ENCODE assay signal across 29 cellular contexts in genomic region chr10:130509881-130510689, GRCh38.
"Had no signal": no experiment of that assay in that cellular context is flagged by ENCODE, and none has a peak within 500 bp of the region (broad histone marks: within the 10 kb centered on the region; RNA-seq: fewer than 3 reads in every experiment).

No MANE protein-coding gene starts in this region.

- H3K4me1 Mint-ChIP-seq: activated CD4-positive, alpha-beta T cell treated with anti-CD3 and anti-CD28 coated beads for 36 hours; activated CD4-positive, alpha-beta T cell treated with anti-CD3 and anti-CD28 coated beads, Interleukin-2, amount 10 ng/mL, durations not matched to agents 24 days and 14 days; activated CD8-positive, alpha-beta memory T cell treated with anti-CD3 and anti-CD28 coated beads, Interleukin-2, amount 10 ng/mL, durations not matched to agents 7 days and 5 days; activated naive CD4-positive, alpha-beta T cell treated with anti-CD3 and anti-CD28 coated beads, Interleukin-2, amount 10 ng/mL, durations not matched to agents 7 days and 5 days had no signal

- ATAC-seq: activated CD4-positive, alpha-beta T cell treated with anti-CD3 and anti-CD28 coated beads for 36 hours; activated CD8-positive, alpha-beta memory T cell treated with anti-CD3 and anti-CD28 coated beads, Interleukin-2, amount 10 ng/mL, durations not matched to agents 7 days and 5 days; activated CD8-positive, alpha-beta T cell treated with anti-CD3 and anti-CD28 coated beads, Interleukin-2, amount 10 ng/mL, durations not matched to agents 7 days and 5 days had no signal

- FAIRE-seq: astrocyte, endometrium, endothelial cell of umbilical vein, frontal cortex had no signal

- H3K27me3 ChIP-seq: brain microvascular endothelial cell, colonic mucosa had no signal

- DNase-seq: activated CD4-positive, alpha-beta memory T cell treated with anti-CD3 and anti-CD28 coated beads for 36 hours; activated CD4-positive, alpha-beta T cell treated with anti-CD3 and anti-CD28 coated beads for 36 hours; activated CD4-positive, alpha-beta T cell treated with anti-CD3 and anti-CD28 coated beads, Interleukin-2, amount 10 ng/mL, durations not matched to agents 24 days and 14 days; activated CD4-positive, CD25-positive, alpha-beta regulatory T cell; activated CD4-positive, CD25-positive, alpha-beta regulatory T cell treated with anti-CD3 and anti-CD28 coated beads, Interleukin-2, amount 50 U/mL, for 72 hours; activated CD8-positive, alpha-beta memory T cell treated with anti-CD3 and anti-CD28 coated beads, Interleukin-2, amount 10 ng/mL, durations not matched to agents 7 days and 5 days; activated CD8-positive, alpha-beta memory T cell treated with anti-CD3 and anti-CD28 coated beads, Interleukin-2, amount 50 U/mL, for 4 hours; activated CD8-positive, alpha-beta T cell treated with anti-CD3 and anti-CD28 coated beads, Interleukin-2, amount 10 ng/mL, durations not matched to agents 7 days and 5 days; activated effector memory CD4-positive, alpha-beta T cell treated with anti-CD3 and anti-CD28 coated beads, Interleukin-2, amount 50 U/mL, for 16 hours; activated naive CD4-positive, alpha-beta T cell treated with anti-CD3 and anti-CD28 coated beads, Interleukin-2, amount 10 ng/mL, durations not matched to agents 7 days and 5 days; activated T-cell treated with anti-CD3 and anti-CD28 coated beads, Interleukin-2, amount 50 U/mL, for 1 hour; activated T-cell treated with anti-CD3 and anti-CD28 coated beads, Interleukin-2, amount 50 U/mL, for 48 hours; amniotic stem cell; anterior cingulate cortex; brain microvascular endothelial cell; central memory CD4-positive, alpha-beta T cell; cerebellar nuclear complex; colonic mucosa; effector CD8-positive, alpha-beta T cell; foreskin fibroblast; T-helper 2 cell had no signal

- H3K36me3 Mint-ChIP-seq: activated CD4-positive, alpha-beta memory T cell treated with anti-CD3 and anti-CD28 coated beads for 36 hours; activated CD8-positive, alpha-beta memory T cell treated with anti-CD3 and anti-CD28 coated beads, Interleukin-2, amount 10 ng/mL, durations not matched to agents 7 days and 5 days; activated naive CD4-positive, alpha-beta T cell treated with anti-CD3 and anti-CD28 coated beads, Interleukin-2, amount 10 ng/mL, durations not matched to agents 7 days and 5 days; activated naive CD8-positive, alpha-beta T cell had no signal

- H3K27ac ChIP-seq: brain microvascular endothelial cell, colonic mucosa, epithelial cell of prostate had no signal

- H3K9me3 Mint-ChIP-seq: activated CD4-positive, alpha-beta memory T cell treated with anti-CD3 and anti-CD28 coated beads for 36 hours; activated CD4-positive, alpha-beta T cell treated with anti-CD3 and anti-CD28 coated beads, Interleukin-2, amount 10 ng/mL, durations not matched to agents 24 days and 14 days; activated naive CD4-positive, alpha-beta T cell treated with anti-CD3 and anti-CD28 coated beads, Interleukin-2, amount 10 ng/mL, durations not matched to agents 7 days and 5 days; activated T-helper 1 cell treated with anti-CD3 and anti-CD28 coated beads, Interleukin-12 subunit alpha, Interleukin-12 subunit beta, Interleukin-2, Interleukin-4 antibody, amounts not matched to agents 30 ng/mL and 10 ng/mL and 1 ng/mL, durations not matched to agents 14 hours and 24 hours and 36 hours; activated T-helper 2 cell treated with anti-CD3 and anti-CD28 coated beads, Interferon-gamma antibody, Interleukin-2, Interleukin-4, amounts not matched to agents 10 μg/mL and 5 μg/mL and 100 μg/mL, durations not matched to agents 14 hours and 24 hours and 36 hours had no signal

- H3K4me3 ChIP-seq: colonic mucosa had no signal

- H3K27me3 Mint-ChIP-seq: activated CD4-positive, alpha-beta T cell treated with anti-CD3 and anti-CD28 coated beads, Interleukin-2, amount 10 ng/mL, durations not matched to agents 24 days and 14 days; activated CD8-positive, alpha-beta memory T cell treated with anti-CD3 and anti-CD28 coated beads, Interleukin-2, amount 10 ng/mL, durations not matched to agents 7 days and 5 days; activated naive CD4-positive, alpha-beta T cell treated with anti-CD3 and anti-CD28 coated beads, Interleukin-2, amount 10 ng/mL, durations not matched to agents 7 days and 5 days had no signal

- H3K27ac Mint-ChIP-seq: activated CD4-positive, alpha-beta memory T cell treated with anti-CD3 and anti-CD28 coated beads for 36 hours; activated CD4-positive, alpha-beta T cell treated with anti-CD3 and anti-CD28 coated beads for 36 hours; activated CD4-positive, alpha-beta T cell treated with anti-CD3 and anti-CD28 coated beads, Interleukin-2, amount 10 ng/mL, durations not matched to agents 24 days and 14 days; activated CD8-positive, alpha-beta memory T cell treated with anti-CD3 and anti-CD28 coated beads, Interleukin-2, amount 10 ng/mL, durations not matched to agents 7 days and 5 days; activated CD8-positive, alpha-beta T cell treated with anti-CD3 and anti-CD28 coated beads, Interleukin-2, amount 10 ng/mL, durations not matched to agents 7 days and 5 days; activated naive CD4-positive, alpha-beta T cell treated with anti-CD3 and anti-CD28 coated beads, Interleukin-2, amount 10 ng/mL, durations not matched to agents 7 days and 5 days; activated naive CD8-positive, alpha-beta T cell; activated T-helper 1 cell treated with anti-CD3 and anti-CD28 coated beads, Interleukin-12 subunit alpha, Interleukin-12 subunit beta, Interleukin-2, Interleukin-4 antibody, amounts not matched to agents 30 ng/mL and 10 ng/mL and 1 ng/mL, durations not matched to agents 14 hours and 24 hours and 36 hours; activated T-helper 2 cell treated with anti-CD3 and anti-CD28 coated beads, Interferon-gamma antibody, Interleukin-2, Interleukin-4, amounts not matched to agents 10 μg/mL and 5 μg/mL and 100 μg/mL, durations not matched to agents 14 hours and 24 hours and 36 hours had no signal

- H3K9me3 ChIP-seq: colonic mucosa had no signal

- H3K36me3 ChIP-seq: brain microvascular endothelial cell, colonic mucosa had no signal

- H3K4me1 ChIP-seq: colonic mucosa had no signal

- H3K4me3 Mint-ChIP-seq: activated CD4-positive, alpha-beta memory T cell treated with anti-CD3 and anti-CD28 coated beads for 36 hours; activated CD4-positive, alpha-beta T cell treated with anti-CD3 and anti-CD28 coated beads for 36 hours; activated CD4-positive, alpha-beta T cell treated with anti-CD3 and anti-CD28 coated beads, Interleukin-2, amount 10 ng/mL, durations not matched to agents 24 days and 14 days; activated CD8-positive, alpha-beta memory T cell treated with anti-CD3 and anti-CD28 coated beads, Interleukin-2, amount 10 ng/mL, durations not matched to agents 7 days and 5 days; activated CD8-positive, alpha-beta T cell treated with anti-CD3 and anti-CD28 coated beads, Interleukin-2, amount 10 ng/mL, durations not matched to agents 7 days and 5 days; activated naive CD4-positive, alpha-beta T cell treated with anti-CD3 and anti-CD28 coated beads, Interleukin-2, amount 10 ng/mL, durations not matched to agents 7 days and 5 days; activated naive CD8-positive, alpha-beta T cell; activated T-helper 1 cell treated with anti-CD3 and anti-CD28 coated beads, Interleukin-12 subunit alpha, Interleukin-12 subunit beta, Interleukin-2, Interleukin-4 antibody, amounts not matched to agents 30 ng/mL and 10 ng/mL and 1 ng/mL, durations not matched to agents 14 hours and 24 hours and 36 hours had no signal
